17 cellular contexts compared by ENCODE assay signal in genomic region chr11:10847960-10848860, GRCh38. TPM values are rescaled to one million over a fixed set of nuclear protein-coding genes. Genes with fewer than 3 reads are reported as not detected.
DNase-seq lines count a peak whose midpoint lies in the region; ATAC-seq and TF ChIP-seq lines count a peak whose summit lies in the region.
"Had no signal": no experiment of that assay in that cellular context is flagged by ENCODE, and none has a peak within 500 bp of the region (broad histone marks: within the 10 kb centered on the region; RNA-seq: fewer than 3 reads in every experiment).

No MANE protein-coding gene starts in this region.

- H3K23ac ChIP-seq in H9 (ENCODE audit: insufficient read length, low read depth, low read length): no peak overlapping the region

- H3K23me2 ChIP-seq in H9 (ENCODE audit: insufficient read length, low read depth, low read length, poor library complexity, severe bottlenecking): no peaks in the 10 kb centered on the region

- peak overlapping the region; percentile 43 for H3K27ac ChIP-seq in left ventricle myocardium inferior (replicated peaks)
- peak overlapping the region in 1 of 2 donors; percentile 49 for H3K27ac ChIP-seq in left lung
- no peak overlapping the region for H3K27ac ChIP-seq in H9 (ENCODE audit: insufficient read length, low read depth, low read length)
- H3K27ac ChIP-seq: BLaER1, KMS-11, PC-9 had no signal

- H2BK20ac ChIP-seq in H9 (ENCODE audit: low read depth, low read length, poor library complexity, severe bottlenecking): no peak overlapping the region

- no peak overlapping the region for H2BK5ac ChIP-seq in H9 (ENCODE audit: insufficient read length, low read length)

- no peak overlapping the region for H4K91ac ChIP-seq in H9 (ENCODE audit: insufficient read length, low read depth, low read length)

- no peak overlapping the region for H3K56ac ChIP-seq in H9 (ENCODE audit: insufficient read length, low read depth, low read length)

- no peak overlapping the region for H3T11ph ChIP-seq in H9 (ENCODE audit: low read length)

- no peak overlapping the region for H2BK12ac ChIP-seq in H9 (ENCODE audit: insufficient read length, low read depth, low read length)

- H3K4me1 ChIP-seq in left ventricle myocardium inferior (peaks cover 37% of the 10 kb centered on the region), left lung (no peaks in the 10 kb centered on the region), H9 (ENCODE audit: insufficient read depth, low read length) (0 out of 2 replicates have a peak, but pooled peaks cover 2% of the 10 kb centered on the region)
- H3K4me1 ChIP-seq: BLaER1 had no signal

- H4K5ac ChIP-seq in H9 (ENCODE audit: insufficient read length, low read depth, low read length): no peak overlapping the region

- DNase-seq in left ventricle myocardium inferior (no peak), Right ventricle myocardium superior (no peak), ELF-1 (ENCODE audit: low read depth, low spot score) (peak; percentile 19), left lung (no peak), NCI-H2081 treated with DMSO at 0.1 percent for 48 hours (lab: John Stamatoyannopoulos, UW) (no peak), H9 (no peak), HuH-7 (ENCODE audit: low spot score) (no peak)
- no peak for DNase-seq in stimulated activated naive CD8-positive, alpha-beta T cell treated with anti-CD3 and anti-CD28 coated beads, Interleukin-15, amount 100 ng/mL, for 72 hours
- DNase-seq: CD8-positive, alpha-beta memory T cell; HFFc6; MV-4-11; NCI-H1694 treated with DMSO at 0.1 percent for 48 hours; NCI-H226; NCI-H526; PC-9 had no signal

- no peak overlapping the region for H3K4me3 ChIP-seq in left ventricle myocardium inferior
- no peak overlapping the region for H3K4me3 ChIP-seq in left lung
- H3K4me3 ChIP-seq: BLaER1, PC-9 had no signal

- ATAC-seq in Right ventricle myocardium superior (ENCODE audit: poor library complexity): no peak
- ATAC-seq in left lung: peak; percentile 76
- no peak for ATAC-seq in stimulated activated naive CD8-positive, alpha-beta T cell treated with anti-CD3 and anti-CD28 coated beads, Interleukin-15, amount 100 ng/mL, for 72 hours

- no peak overlapping the region for H2BK15ac ChIP-seq in H9 (ENCODE audit: low read depth, low read length)

- no peaks in the 10 kb centered on the region for H3K79me1 ChIP-seq in H9 (ENCODE audit: insufficient read depth, low read depth, low read length, poor library complexity, severe bottlenecking)

- H3K4ac ChIP-seq in H9 (ENCODE audit: low read depth, low read length): no peak overlapping the region

- peak overlapping the region; percentile 34 to 66 for H3K27ac Mint-ChIP-seq in stimulated activated naive CD8-positive, alpha-beta T cell treated with anti-CD3 and anti-CD28 coated beads, Interleukin-15, amount 100 ng/mL, for 72 hours
- H3K27ac Mint-ChIP-seq in H9: no peak overlapping the region
- H3K27ac Mint-ChIP-seq: HFFc6 had no signal

- no peak overlapping the region for H3K9ac ChIP-seq in H9 (ENCODE audit: extremely low read depth, insufficient read length, low read length)
- H3K9ac ChIP-seq: BLaER1, KMS-11 had no signal

- H3K4me3 Mint-ChIP-seq in stimulated activated naive CD8-positive, alpha-beta T cell treated with anti-CD3 and anti-CD28 coated beads, Interleukin-15, amount 100 ng/mL, for 72 hours: no peak overlapping the region
- no peak overlapping the region for H3K4me3 Mint-ChIP-seq in H9
- H3K4me3 Mint-ChIP-seq: CD8-positive, alpha-beta memory T cell; HFFc6 had no signal

- no peaks in the 10 kb centered on the region for H3K79me2 ChIP-seq in H9 (ENCODE audit: insufficient read depth, low read length)

- H3K27me3 Mint-ChIP-seq in stimulated activated naive CD8-positive, alpha-beta T cell treated with anti-CD3 and anti-CD28 coated beads, Interleukin-15, amount 100 ng/mL, for 72 hours: no peaks in the 10 kb centered on the region
- no peaks in the 10 kb centered on the region for H3K27me3 Mint-ChIP-seq in H9 (ENCODE audit: low read depth)
- H3K27me3 Mint-ChIP-seq: CD8-positive, alpha-beta memory T cell had no signal

- no peak overlapping the region for H2BK120ac ChIP-seq in H9 (ENCODE audit: low read depth, low read length, poor library complexity, severe bottlenecking)

- H3K4me2 ChIP-seq in H9 (ENCODE audit: insufficient read depth, insufficient read length, low read length): no peak overlapping the region
- H3K4me2 ChIP-seq: BLaER1, KMS-11, PC-9 had no signal

- H3K4me1 Mint-ChIP-seq in stimulated activated naive CD8-positive, alpha-beta T cell treated with anti-CD3 and anti-CD28 coated beads, Interleukin-15, amount 100 ng/mL, for 72 hours: peaks cover 25% of the 10 kb centered on the region
- peaks cover 5% of the 10 kb centered on the region in 2 experiments for H3K4me1 Mint-ChIP-seq in H9

- WGBS in H9 (ENCODE audit: extremely low coverage, insufficient read length, low lambda C conversion rate): no CpG with 5 or more reads among the region's 3 CpGs

- no peaks in the 10 kb centered on the region for H3K27me3 ChIP-seq in left ventricle myocardium inferior (ENCODE audit: low read depth)
- H3K27me3 ChIP-seq in left lung: no peaks in the 10 kb centered on the region
- no peaks in the 10 kb centered on the region for H3K27me3 ChIP-seq in H9 (ENCODE audit: insufficient read depth, low read length)
- H3K27me3 ChIP-seq: BLaER1 had no signal

- H2AK5ac ChIP-seq in H9 (ENCODE audit: insufficient read length, low read length): no peak overlapping the region

- no peak overlapping the region for H3K18ac ChIP-seq in H9 (ENCODE audit: insufficient read length, low read depth, low read length)

- H3K14ac ChIP-seq in H9 (ENCODE audit: insufficient read depth, low read length): no peak overlapping the region

- H2AFZ ChIP-seq in H9 (ENCODE audit: low read length): no peak overlapping the region
- H2AFZ ChIP-seq: PC-9 had no signal

- TF ChIP-seq CTCF in left ventricle myocardium inferior (IDR thresholded peaks at IDR 0.05; ENCODE audit: borderline replicate concordance): no peak
- TF ChIP-seq CTCF in left lung (IDR thresholded peaks at IDR 0.05): no peak
- TF ChIP-seq CTCF in H9 (conservative IDR thresholded peaks at IDR 0.05): no peak

- H3K9me3 Mint-ChIP-seq in stimulated activated naive CD8-positive, alpha-beta T cell treated with anti-CD3 and anti-CD28 coated beads, Interleukin-15, amount 100 ng/mL, for 72 hours: peaks cover 0 to 8% of the 10 kb centered on the region in 2 donors
- no peaks in the 10 kb centered on the region for H3K9me3 Mint-ChIP-seq in H9
- H3K9me3 Mint-ChIP-seq: CD8-positive, alpha-beta memory T cell; HFFc6 had no signal

- H4K20me1 ChIP-seq in H9 (ENCODE audit: control insufficient read depth, insufficient read depth, insufficient read length): no peaks in the 10 kb centered on the region
- H4K20me1 ChIP-seq: BLaER1 had no signal

- intact Hi-C loops in left ventricle myocardium inferior (cut with micrococcal nuclease) (no loop called here), Right ventricle myocardium superior (cut with DNase I) (no loop called here), left lung (cut with DNase I) (no loop called here)

- no peak overlapping the region for H4K8ac ChIP-seq in H9 (replicated peaks; ENCODE audit: insufficient read length, low read depth, low read length)

- H3K36me3 ChIP-seq in left ventricle myocardium inferior: peaks cover 23% of the 10 kb centered on the region
- H3K36me3 ChIP-seq in left lung: peaks cover 0 to 17% of the 10 kb centered on the region in 2 donors

- H3K36me3 Mint-ChIP-seq in H9 (ENCODE audit: insufficient read depth in 1 of 3, low read depth in 3 of 3): peaks cover 8 to 15% (median 14%) of the 10 kb centered on the region in 3 experiments; a peak in 6 of 7 replicates

- H3K9me3 ChIP-seq in left ventricle myocardium inferior (replicated peaks) (no peaks in the 10 kb centered on the region), left lung (no peaks in the 10 kb centered on the region), H9 (ENCODE audit: control insufficient read depth, low read depth, low read length) (no peaks in the 10 kb centered on the region)
- H3K9me3 ChIP-seq: BLaER1 had no signal

RNA-seq across cellular contexts. Expression of gene ZBED5, which starts 9.6 kb away (rescaled TPM):
- total RNA-seq in left ventricle myocardium inferior: 41.6 TPM
- total RNA-seq in Right ventricle myocardium superior: 37.4 TPM
- total RNA-seq in left lung: 10 to 100 TPM; 37.4 to 41.5 TPM
- total RNA-seq in H9 (2021): 65.8 TPM in 2 replicates

RNA-seq across cellular contexts. Expression of gene EIF4G2, which starts 39.5 kb away (rescaled TPM):
- 760 TPM for total RNA-seq in left ventricle myocardium inferior
- 714 TPM for total RNA-seq in Right ventricle myocardium superior
- total RNA-seq in left lung: 1,000 to 10,000 TPM in 1 of 2 donors, 100 to 1,000 TPM in 1; 852 to 1,027 TPM
- 1,013 and 1,056 TPM in 2 replicates for total RNA-seq in H9 (2021)

Comparison
In these comparisons a context has a peak if more than half of its experiments do, and no peak if none do; other contexts are left out.
1. H3K27ac Mint-ChIP-seq: peak in stimulated activated naive CD8-positive, alpha-beta T cell treated with anti-CD3 and anti-CD28 coated beads, Interleukin-15, amount 100 ng/mL, for 72 hours (2 of 2); none in H9 (0 of 3).